ENCODE assay signal across 14 cellular contexts in genomic region chr16:22675745-22676540, GRCh38.
A peak's percentile ranks its signal among the peaks of the same experiment; 100 is the strongest.
DNase-seq lines count a peak whose midpoint lies in the region; ATAC-seq and TF ChIP-seq lines count a peak whose summit lies in the region.
"Had no signal": no experiment of that assay in that cellular context is flagged by ENCODE, and none has a peak within 500 bp of the region (broad histone marks: within the 10 kb centered on the region; RNA-seq: fewer than 3 reads in every experiment).

No MANE protein-coding gene starts in this region.

- H3K4me3 ChIP-seq in right atrium auricular region = no peak overlapping the region
- H3K4me3 ChIP-seq in HEK293 (ENCODE audit: low read depth, low read length) = no peak overlapping the region
- no peak overlapping the region for H3K4me3 ChIP-seq in esophagus muscularis mucosa
- H3K4me3 ChIP-seq: BLaER1 had no signal

- TF ChIP-seq CTCF in right atrium auricular region (IDR thresholded peaks at IDR 0.05) = no peak
- no peak for TF ChIP-seq CTCF in HEK293 (tag by site-specific recombination; IDR thresholded peaks at IDR 0.05)
- no peak for TF ChIP-seq CTCF in osteocyte (IDR thresholded peaks at IDR 0.05)
- TF ChIP-seq CTCF in esophagus muscularis mucosa (IDR thresholded peaks at IDR 0.05) = no peak

- WGBS in esophagus muscularis mucosa = 86% methylated on average over 4 of the region's 4 CpGs

- no peaks in the 10 kb centered on the region for H3K9me3 Mint-ChIP-seq in osteocyte (ENCODE audit: unreplicated experiment)
- H3K9me3 Mint-ChIP-seq: CD14-positive monocyte; CD4-positive, alpha-beta memory T cell had no signal

- H3K27ac ChIP-seq in right atrium auricular region (no peak overlapping the region), HEK293 (ENCODE audit: extremely low read depth, low read depth, low read length) (no peak overlapping the region), esophagus muscularis mucosa (replicated peaks in 1 of 4) (no peak overlapping the region)
- H3K27ac ChIP-seq: BLaER1 had no signal

- no peak overlapping the region for H3K4me3 Mint-ChIP-seq in osteocyte (ENCODE audit: unreplicated experiment)
- H3K4me3 Mint-ChIP-seq: CD14-positive monocyte; CD4-positive, alpha-beta memory T cell had no signal

- intact Hi-C loops in Right ventricle myocardium inferior (cut with DNase I) = loop anchor here (5.0 kb wide), 1 partner anchor 1519 kb away; the partner anchor contains the start of gene LDAF1
- intact Hi-C loops in esophagus muscularis mucosa (cut with DNase I) = loop anchor here (10.0 kb wide), 1 partner anchor 1521 kb away; the partner anchor contains the start of genes DNAH3 and LDAF1

- no peak for TF ChIP-seq POLR2A in esophagus muscularis mucosa (IDR thresholded peaks at IDR 0.05; ENCODE audit: low read depth)

- DNase-seq in right atrium auricular region (ENCODE audit: low spot score) = peak; percentile 55
- DNase-seq in Right ventricle myocardium inferior (ENCODE audit: missing footprints) = no peak
- peak; percentile 74 for DNase-seq in osteocyte (ENCODE audit: extremely low spot score, unreplicated experiment)
- no peak for DNase-seq in esophagus muscularis mucosa (ENCODE audit: extremely low spot score)
- DNase-seq in DMS114 treated with DMSO at 0.1 percent for 48 hours (lab: John Stamatoyannopoulos, UW; ENCODE audit: unreplicated experiment) = no peak
- DNase-seq: 8988T; CD4-positive, alpha-beta memory T cell; DMS79 treated with DMSO at 0.1 percent for 48 hours; GF-D8 had no signal

- H3K36me3 ChIP-seq in right atrium auricular region = no peaks in the 10 kb centered on the region
- H3K36me3 ChIP-seq in HEK293 (ENCODE audit: control insufficient read depth in 2 of 2, insufficient read depth in 1 of 2, low read length in 2 of 2) = no peaks in the 10 kb centered on the region
- H3K36me3 ChIP-seq in esophagus muscularis mucosa = no peaks in the 10 kb centered on the region
- H3K36me3 ChIP-seq: BLaER1 had no signal

- H3K27me3 ChIP-seq in right atrium auricular region (no peaks in the 10 kb centered on the region), esophagus muscularis mucosa (no peaks in the 10 kb centered on the region)
- H3K27me3 ChIP-seq: BLaER1 had no signal

- CTCF ChIA-PET in HEK293 (lab: Yijun Ruan, JAX) = interaction anchor here (0.6 to 1.4 kb wide), 5 partner anchors 8 to 967 kb away, joined by 3 to 6 read pairs (median 5); no protein-coding TSS in a partner anchor

- H3K27me3 Mint-ChIP-seq in osteocyte (ENCODE audit: unreplicated experiment) = no peaks in the 10 kb centered on the region

- ATAC-seq in Right ventricle myocardium inferior (no peak), HG02763 (IDR thresholded peaks at IDR 0.05; ENCODE audit: unreplicated experiment) (no peak)
- ATAC-seq: HCT116 had no signal

- no peak overlapping the region for H3K27ac Mint-ChIP-seq in osteocyte (ENCODE audit: unreplicated experiment)
- H3K27ac Mint-ChIP-seq: CD14-positive monocyte; CD4-positive, alpha-beta memory T cell had no signal

- H3K9me3 ChIP-seq in right atrium auricular region = no peaks in the 10 kb centered on the region
- no peaks in the 10 kb centered on the region for H3K9me3 ChIP-seq in HEK293 (ENCODE audit: control insufficient read depth, insufficient read depth, low read depth, low read length)
- no peaks in the 10 kb centered on the region for H3K9me3 ChIP-seq in esophagus muscularis mucosa

- no peaks in the 10 kb centered on the region for H3K36me3 Mint-ChIP-seq in osteocyte (ENCODE audit: unreplicated experiment)
- H3K36me3 Mint-ChIP-seq: CD14-positive monocyte; CD4-positive, alpha-beta memory T cell had no signal

- TF ChIP-seq EP300 in esophagus muscularis mucosa (IDR thresholded peaks at IDR 0.05) = no peak

- H3K4me1 ChIP-seq in right atrium auricular region (no peaks in the 10 kb centered on the region), HEK293 (ENCODE audit: control insufficient read depth, insufficient read depth, low read length) (no peaks in the 10 kb centered on the region), esophagus muscularis mucosa (peaks cover 7 to 35% (median 20%) of the 10 kb centered on the region in 4 donors)
- H3K4me1 ChIP-seq: BLaER1 had no signal

- no peaks in the 10 kb centered on the region for H3K4me1 Mint-ChIP-seq in osteocyte (ENCODE audit: unreplicated experiment)
- H3K4me1 Mint-ChIP-seq: CD14-positive monocyte; CD4-positive, alpha-beta memory T cell had no signal

- POLR2A ChIA-PET in HEK293 (lab: Yijun Ruan, JAX) = interaction anchor here (0.7 kb wide), 1 partner anchor 12 kb away, joined by 3 read pairs; no protein-coding TSS in a partner anchor

TF ChIP-seq in HEK293, 187 proteins besides CTCF, POLR2A, EP300 and RAD21:
- TF ChIP-seq, protein P1, sequence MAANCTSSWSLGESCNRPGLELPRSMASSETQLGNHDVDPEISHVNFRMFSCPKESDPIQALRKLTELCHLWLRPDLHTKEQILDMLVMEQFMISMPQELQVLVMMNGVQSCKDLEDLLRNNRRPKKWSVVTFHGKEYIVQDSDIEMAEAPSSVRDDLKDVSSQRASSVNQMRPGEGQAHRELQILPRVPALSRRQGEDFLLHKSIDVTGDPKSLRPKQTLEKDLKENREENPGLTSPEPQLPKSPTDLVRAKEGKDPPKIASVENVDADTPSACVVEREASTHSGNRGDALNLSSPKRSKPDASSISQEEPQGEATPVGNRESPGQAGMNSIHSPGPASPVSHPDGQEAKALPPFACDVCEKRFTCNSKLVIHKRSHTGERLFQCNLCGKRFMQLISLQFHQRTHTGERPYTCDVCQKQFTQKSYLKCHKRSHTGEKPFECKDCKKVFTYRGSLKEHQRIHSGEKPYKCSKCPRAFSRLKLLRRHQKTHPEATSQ (tag by site-specific recombination; IDR thresholded peaks at IDR 0.05) = no peak
- TF ChIP-seq HOXA7 (CRISPR knock-in tag; IDR thresholded peaks at IDR 0.05; ENCODE audit: borderline replicate concordance) (no peak), ZNF133 (tag by site-specific recombination; IDR thresholded peaks at IDR 0.05) (peak; percentile 18; the same call in 1 of the 2 replicates)

Comparison
In these comparisons a context has a peak if more than half of its experiments do, and no peak if none do; other contexts are left out.
1. DNase-seq: peak in right atrium auricular region (single experiment) and osteocyte (single experiment); none in Right ventricle myocardium inferior (single experiment), esophagus muscularis mucosa (single experiment) and DMS114 treated with DMSO at 0.1 percent for 48 hours (single experiment).